ENCODE assay signal across 15 cellular contexts in genomic region chr3:143327388-143327787, GRCh38.
DNase-seq lines count a peak whose midpoint lies in the region; ATAC-seq, FAIRE-seq and TF ChIP-seq lines count a peak whose summit lies in the region.
"Had no signal": no experiment of that assay in that cellular context is flagged by ENCODE, and none has a peak within 500 bp of the region (broad histone marks: within the 10 kb centered on the region; RNA-seq: fewer than 3 reads in every experiment).

No MANE protein-coding gene starts in this region.

- FAIRE-seq in endothelial cell of umbilical vein (lab: Jason Lieb, UNC) = no peak

- POLR2A ChIA-PET in endothelial cell of umbilical vein (lab: Charles Lee) = no interaction called here

- intact Hi-C loops in Right ventricle myocardium superior (cut with DNase I) = no loop called here
- intact Hi-C loops in endothelial cell of umbilical vein (cut with micrococcal nuclease) = no loop called here

- no peaks in the 10 kb centered on the region for H3K27me3 ChIP-seq in cardiac muscle cell
- no peaks in the 10 kb centered on the region for H3K27me3 ChIP-seq in endothelial cell of umbilical vein (ENCODE audit: control insufficient read depth in 2 of 2, insufficient read depth in 2 of 2, low read length in 2 of 2)
- H3K27me3 ChIP-seq in H7 (ENCODE audit: control insufficient read depth, insufficient read depth, low read length) = no peaks in the 10 kb centered on the region; the same call in 1 of the 2 replicates
- H3K27me3 ChIP-seq: transverse colon had no signal

- H3K4me3 Mint-ChIP-seq in type B pancreatic cell = no peak overlapping the region

- H3K4me1 ChIP-seq in cardiac muscle cell (ENCODE audit: low read depth) = peaks cover 16% of the 10 kb centered on the region
- peaks cover 37% of the 10 kb centered on the region for H3K4me1 ChIP-seq in endothelial cell of umbilical vein (ENCODE audit: control insufficient read depth, extremely low read depth, insufficient read depth, low read length)
- H3K4me1 ChIP-seq: transverse colon had no signal

- TF ChIP-seq CTCF in cardiac muscle cell (IDR thresholded peaks at IDR 0.05; ENCODE audit: low read depth, low read length) (peak; percentile 15), endothelial cell of umbilical vein (IDR thresholded peaks at IDR 0.05; ENCODE audit: extremely low read depth in 1 of 2, insufficient read depth in 1 of 2, low read depth in 1 of 2, low read length in 2 of 2) (no peak), type B pancreatic cell (conservative IDR thresholded peaks at IDR 0.05) (peak; percentile 26)

- H3K4me2 ChIP-seq in endothelial cell of umbilical vein (ENCODE audit: insufficient read depth, low read length) = peak overlapping the region; percentile 34

- H3K27ac ChIP-seq in cardiac muscle cell = no peak overlapping the region
- H3K27ac ChIP-seq in endothelial cell of umbilical vein (ENCODE audit: insufficient read depth, low read depth, low read length) = no peak overlapping the region
- H3K27ac ChIP-seq: neutrophil, transverse colon had no signal

- no peak for TF ChIP-seq POLR2A in endothelial cell of umbilical vein (IDR thresholded peaks at IDR 0.05; ENCODE audit: low read depth, low read length)

- CTCF ChIA-PET in endothelial cell of umbilical vein (lab: Charles Lee) = interaction anchor here (0.7 to 1.5 kb wide), 8 partner anchors 9 to 347 kb away, joined by 3 to 5 read pairs (median 3); partner anchors contain the start of gene CHST2

- H3K36me3 ChIP-seq in cardiac muscle cell (no peaks in the 10 kb centered on the region), endothelial cell of umbilical vein (ENCODE audit: control insufficient read depth in 2 of 2, extremely low read depth in 1 of 2, insufficient read depth in 2 of 2, low read length in 2 of 2) (no peaks in the 10 kb centered on the region), H7 (replicated peaks; ENCODE audit: control insufficient read depth, insufficient read depth, low read length) (no peaks in the 10 kb centered on the region)
- H3K36me3 ChIP-seq: neutrophil, transverse colon had no signal

- H3K36me3 Mint-ChIP-seq in type B pancreatic cell = no peaks in the 10 kb centered on the region

- H3K4me3 ChIP-seq in cardiac muscle cell (no peak overlapping the region), endothelial cell of umbilical vein (replicated peaks in 1 of 3; ENCODE audit: insufficient read depth in 1 of 3, low read depth in 1 of 3, low read length in 3 of 3) (no peak overlapping the region), H7 (ENCODE audit: insufficient read depth, low read depth, low read length) (no peak overlapping the region)
- H3K4me3 ChIP-seq: transverse colon had no signal

- no peaks in the 10 kb centered on the region for H3K9me1 ChIP-seq in endothelial cell of umbilical vein (replicated peaks; ENCODE audit: control insufficient read depth, extremely low read depth, insufficient read depth, low read length)

- no peak overlapping the region for H3K27ac Mint-ChIP-seq in type B pancreatic cell

- no peak for DNase-seq in cardiac muscle cell (ENCODE audit: low read depth in 1 of 2, low spot score in 1 of 2)
- DNase-seq in Right ventricle myocardium superior = no peak
- DNase-seq in NCI-H226 = peak; percentile 26
- peak; percentile 47 for DNase-seq in endothelial cell of umbilical vein (ENCODE audit: low read depth, low spot score)
- DNase-seq in type B pancreatic cell (ENCODE audit: extremely low spot score, unreplicated experiment) = no peak
- DNase-seq in stimulated activated CD4-positive, alpha-beta T cell treated with anti-CD3 and anti-CD28 coated beads, Interleukin-4, amount 100 ng/mL, for 24 hours = no peak
- no peak for DNase-seq in H7
- DNase-seq in stimulated activated naive CD8-positive, alpha-beta T cell treated with anti-CD3 and anti-CD28 coated beads, Interleukin-15, Interleukin-2, amounts not matched to agents 100 U/mL and 50 U/mL, for 24 hours = no peak
- DNase-seq: activated CD4-positive, CD25-positive, alpha-beta regulatory T cell treated with anti-CD3 and anti-CD28 coated beads, Interleukin-2, amount 50 U/mL, for 72 hours; activated T-cell treated with anti-CD3 and anti-CD28 coated beads for 4 hours; left ventricle myocardium superior; NCI-H1048; NCI-H510A; transverse colon had no signal

- no peak overlapping the region for H2AFZ ChIP-seq in endothelial cell of umbilical vein (ENCODE audit: low read depth, low read length)

- no TSS peak for BruUV-seq in endothelial cell of umbilical vein (replicated peaks; lab: Mats Ljungman, UMichigan)

- no peak overlapping the region for H3K9ac ChIP-seq in endothelial cell of umbilical vein (replicated peaks; ENCODE audit: extremely low read depth, insufficient read depth, low read length)

- dilution Hi-C loops in endothelial cell of umbilical vein (cut with MboI; ENCODE audit: extremely low pct_ligation_motif_present, low sequenced_read_pairs) = no loop called here

- H4K20me1 ChIP-seq in endothelial cell of umbilical vein (replicated peaks; ENCODE audit: control insufficient read depth, extremely low read depth, insufficient read depth, low read length) = no peaks in the 10 kb centered on the region

- H3K27me3 Mint-ChIP-seq in type B pancreatic cell = no peaks in the 10 kb centered on the region

- H3K4me1 Mint-ChIP-seq in type B pancreatic cell (ENCODE audit: unreplicated experiment) = peaks cover 37% of the 10 kb centered on the region

- no peaks in the 10 kb centered on the region for H3K79me2 ChIP-seq in endothelial cell of umbilical vein (ENCODE audit: control insufficient read depth, insufficient read depth, low read length)

- no peak for ATAC-seq in Right ventricle myocardium superior (ENCODE audit: poor library complexity)
- ATAC-seq in stimulated activated naive CD8-positive, alpha-beta T cell treated with anti-CD3 and anti-CD28 coated beads, Interleukin-15, Interleukin-2, amounts not matched to agents 100 U/mL and 50 U/mL, for 24 hours = no peak
- ATAC-seq: left ventricle myocardium superior had no signal

- no peaks in the 10 kb centered on the region for H3K9me3 ChIP-seq in cardiac muscle cell (ENCODE audit: low read depth)
- H3K9me3 ChIP-seq in endothelial cell of umbilical vein (replicated peaks; ENCODE audit: control insufficient read depth, insufficient read depth, low read length) = no peaks in the 10 kb centered on the region
- H3K9me3 ChIP-seq: neutrophil, transverse colon had no signal

- no peaks in the 10 kb centered on the region for H3K9me3 Mint-ChIP-seq in type B pancreatic cell

TF ChIP-seq in endothelial cell of umbilical vein, 7 proteins besides CTCF, POLR2A, EP300 and RAD21:
- no peak for TF ChIP-seq FOS (IDR thresholded peaks at IDR 0.05; ENCODE audit: borderline replicate concordance, insufficient read depth, low read length)
- no peak for TF ChIP-seq MYC (IDR thresholded peaks at IDR 0.05; ENCODE audit: low read depth, low read length)
- TF ChIP-seq MAX (IDR thresholded peaks at IDR 0.05; ENCODE audit: insufficient read depth, insufficient read length) = no peak
- TF ChIP-seq GATA2 (IDR thresholded peaks at IDR 0.05; ENCODE audit: insufficient read depth, insufficient read length, low read depth, low read length) = no peak
- no peak for TF ChIP-seq POLR2AphosphoS5 (IDR thresholded peaks at IDR 0.05; ENCODE audit: insufficient read depth, low read depth, low read length)
- TF ChIP-seq JUN (IDR thresholded peaks at IDR 0.05; ENCODE audit: borderline replicate concordance, insufficient read depth, insufficient read length, low read depth) = no peak
- no peak for TF ChIP-seq EZH2 (IDR thresholded peaks at IDR 0.05; ENCODE audit: borderline replicate concordance, low read depth, low read length, severe bottlenecking)

Comparison
In these comparisons a context has a peak if more than half of its experiments do, and no peak if none do; other contexts are left out.
1. DNase-seq: peak in NCI-H226 (single experiment) and endothelial cell of umbilical vein (single experiment); none in cardiac muscle cell (0 of 2), Right ventricle myocardium superior (single experiment), type B pancreatic cell (single experiment), stimulated activated CD4-positive, alpha-beta T cell treated with anti-CD3 and anti-CD28 coated beads, Interleukin-4, amount 100 ng/mL, for 24 hours (single experiment), H7 (single experiment) and stimulated activated naive CD8-positive, alpha-beta T cell treated with anti-CD3 and anti-CD28 coated beads, Interleukin-15, Interleukin-2, amounts not matched to agents 100 U/mL and 50 U/mL, for 24 hours (single experiment).
2. CTCF ChIP-seq: peak in cardiac muscle cell (single experiment) and type B pancreatic cell (single experiment); none in endothelial cell of umbilical vein (0 of 2).